13 cellular contexts compared by ENCODE assay signal in the genomic region with DNA sequence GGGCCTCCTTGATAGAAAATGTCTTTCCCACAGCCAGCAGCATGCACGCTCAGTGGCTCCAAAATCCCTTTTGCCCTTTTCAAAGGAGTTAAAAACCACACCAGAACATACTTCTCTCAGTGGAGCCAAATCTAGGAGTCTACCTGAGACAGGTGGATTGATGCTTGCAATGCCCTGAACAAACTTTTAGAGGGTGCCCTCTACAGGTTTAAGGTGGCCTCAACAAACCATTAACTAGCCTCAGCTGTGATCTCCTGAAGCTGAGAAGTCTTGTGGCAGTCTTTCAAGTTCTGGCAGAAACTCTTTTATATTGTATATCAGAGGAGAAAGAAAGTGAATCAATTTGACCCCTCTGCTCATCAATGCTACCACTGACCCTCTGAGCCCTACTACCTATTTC.
DNase-seq lines count a peak whose midpoint lies in the region; ATAC-seq, FAIRE-seq and TF ChIP-seq lines count a peak whose summit lies in the region.
"Had no signal": no experiment of that assay in that cellular context is flagged by ENCODE, and none has a peak within 500 bp of the region (broad histone marks: within the 10 kb centered on the region; RNA-seq: fewer than 3 reads in every experiment).

No MANE protein-coding gene starts in this region.

- no peak for TF ChIP-seq EP300 in Ishikawa (IDR thresholded peaks at IDR 0.05; ENCODE audit: borderline replicate concordance)

- TF ChIP-seq RAD21 in Ishikawa (IDR thresholded peaks at IDR 0.05; ENCODE audit: low read depth), result peak; percentile 44

- H3K4me3 ChIP-seq in astrocyte of the spinal cord (ENCODE audit: low read depth, low read length), result no peak overlapping the region
- no peak overlapping the region for H3K4me3 ChIP-seq in mucosa of descending colon
- H3K4me3 ChIP-seq: body of pancreas, GM23248 had no signal

- TF ChIP-seq CTCF in astrocyte of the spinal cord (IDR thresholded peaks at IDR 0.05; ENCODE audit: low read depth, low read length), result peak; percentile 37
- TF ChIP-seq CTCF in mucosa of descending colon (IDR thresholded peaks at IDR 0.05), result no peak

- DNase-seq in NCI-H510A treated with DMSO at 0.1 percent for 48 hours (lab: John Stamatoyannopoulos, UW) (peak; percentile 11), NCI-H510A (lab: John Stamatoyannopoulos, UW) (no peak), astrocyte of the spinal cord (ENCODE audit: low read depth, low spot score) (no peak), mucosa of descending colon (peak in 1 of 3 donors; percentile 6), NCI-H446 (lab: John Stamatoyannopoulos, UW) (no peak), urothelium cell line (ENCODE audit: low spot score) (no peak)
- DNase-seq: AML-193; body of pancreas; GM23248; NCI-H1436 treated with DMSO at 0.1 percent for 48 hours; stimulated activated naive CD8-positive, alpha-beta T cell treated with anti-CD3 and anti-CD28 coated beads, Interleukin-15, Interleukin-2, amounts not matched to agents 100 U/mL and 50 U/mL, for 24 hours had no signal

- in situ Hi-C loops in astrocyte of the spinal cord (cut with HindIII; ENCODE audit: low sequenced_read_pairs), result no loop called here

- FAIRE-seq in urothelium cell line (lab: Jason Lieb, UNC), result no peak

- no peaks in the 10 kb centered on the region for H3K36me3 ChIP-seq in mucosa of descending colon (ENCODE audit: low read depth)

- H3K9me3 ChIP-seq in mucosa of descending colon, result no peaks in the 10 kb centered on the region
- H3K9me3 ChIP-seq: body of pancreas had no signal

- intact Hi-C loops in mucosa of descending colon (cut with DNase I, micrococcal nuclease), result no loop called here

- H3K4me1 ChIP-seq in mucosa of descending colon (ENCODE audit: low read depth), result no peaks in the 10 kb centered on the region
- H3K4me1 ChIP-seq: body of pancreas had no signal

- ATAC-seq in mucosa of descending colon (peak; percentile 35), HG02610 (IDR thresholded peaks at IDR 0.05; ENCODE audit: unreplicated experiment) (no peak)
- ATAC-seq: body of pancreas; stimulated activated naive CD8-positive, alpha-beta T cell treated with anti-CD3 and anti-CD28 coated beads, Interleukin-15, Interleukin-2, amounts not matched to agents 100 U/mL and 50 U/mL, for 24 hours had no signal

TF ChIP-seq in Ishikawa, 13 proteins besides CTCF, POLR2A, EP300 and RAD21:
- no peak for TF ChIP-seq YY1 (IDR thresholded peaks at IDR 0.05; ENCODE audit: low read depth)
- TF ChIP-seq EGR1 (IDR thresholded peaks at IDR 0.05), result no peak
- no peak for TF ChIP-seq ZBTB7A (IDR thresholded peaks at IDR 0.05; ENCODE audit: low read depth)
- no peak for TF ChIP-seq TEAD4 (IDR thresholded peaks at IDR 0.05)
- TF ChIP-seq TAF1 (IDR thresholded peaks at IDR 0.05; ENCODE audit: low read depth), result no peak
- TF ChIP-seq FOXM1 (IDR thresholded peaks at IDR 0.05; ENCODE audit: borderline replicate concordance, low read depth), result no peak
- no peak for TF ChIP-seq CEBPB (IDR thresholded peaks at IDR 0.05)
- no peak for TF ChIP-seq TCF12 (IDR thresholded peaks at IDR 0.05; ENCODE audit: low read depth)
- no peak for TF ChIP-seq NFIC (IDR thresholded peaks at IDR 0.05)
